Comparison of ENCODE assay signal across 16 cellular contexts in the genomic region with DNA sequence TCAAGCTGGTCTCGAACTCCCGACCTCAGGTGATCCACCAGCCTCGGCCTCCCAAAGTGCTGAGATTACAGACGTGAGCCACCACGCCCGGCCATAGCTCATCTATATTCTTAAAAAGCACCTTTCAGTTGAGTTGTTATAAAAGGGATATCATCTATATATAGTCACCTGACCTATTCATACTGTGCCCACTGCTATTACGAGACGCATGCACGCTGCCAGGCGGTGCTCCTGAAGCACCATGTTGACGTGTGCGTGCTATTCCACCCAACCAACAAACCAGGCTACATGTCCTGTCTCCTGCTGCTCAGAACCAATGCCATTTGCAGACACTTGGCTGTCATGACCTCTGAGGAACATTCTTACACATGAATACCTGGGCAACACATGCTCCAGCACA.
"Had no signal": no experiment of that assay in that cellular context is flagged by ENCODE, and none has a peak within 500 bp of the region (broad histone marks: within the 10 kb centered on the region; RNA-seq: fewer than 3 reads in every experiment).

No MANE protein-coding gene starts in this region.

- H3K4me3 Mint-ChIP-seq: activated CD8-positive, alpha-beta T cell treated with anti-CD3 and anti-CD28 coated beads for 36 hours; activated naive CD4-positive, alpha-beta T cell treated with anti-CD3 and anti-CD28 coated beads for 36 hours; central memory CD8-positive, alpha-beta T cell; dendritic cell treated with granulocyte-macrophage colony-stimulating factor and Interleukin-4, amounts not matched to agents 40 ng/mL and 50 ng/mL, for 4 days; naive thymus-derived CD4-positive, alpha-beta T cell; stimulated activated naive CD8-positive, alpha-beta T cell treated with anti-CD3 and anti-CD28 coated beads, Interleukin-15, amount 100 ng/mL, for 72 hours had no signal

- H3K27me3 Mint-ChIP-seq: activated CD8-positive, alpha-beta T cell treated with anti-CD3 and anti-CD28 coated beads for 36 hours; central memory CD8-positive, alpha-beta T cell; dendritic cell treated with granulocyte-macrophage colony-stimulating factor and Interleukin-4, amounts not matched to agents 40 ng/mL and 50 ng/mL, for 4 days; naive thymus-derived CD4-positive, alpha-beta T cell; stimulated activated naive CD8-positive, alpha-beta T cell treated with anti-CD3 and anti-CD28 coated beads, Interleukin-15, amount 100 ng/mL, for 72 hours had no signal

- H3K36me3 Mint-ChIP-seq: naive thymus-derived CD4-positive, alpha-beta T cell had no signal

- H3K27ac Mint-ChIP-seq: activated CD8-positive, alpha-beta T cell treated with anti-CD3 and anti-CD28 coated beads for 36 hours; activated naive CD4-positive, alpha-beta T cell treated with anti-CD3 and anti-CD28 coated beads for 36 hours; dendritic cell treated with granulocyte-macrophage colony-stimulating factor and Interleukin-4, amounts not matched to agents 40 ng/mL and 50 ng/mL, for 4 days; naive thymus-derived CD4-positive, alpha-beta T cell; stimulated activated naive CD8-positive, alpha-beta T cell treated with anti-CD3 and anti-CD28 coated beads, Interleukin-15, amount 100 ng/mL, for 72 hours had no signal

- H3K27ac ChIP-seq: WERI-Rb-1 had no signal

- H3K36me3 ChIP-seq: thyroid gland, WERI-Rb-1 had no signal

- H3K9me3 ChIP-seq: SK-N-SH, thyroid gland had no signal

- H3K4me3 ChIP-seq: lung, thyroid gland had no signal

- H3K27me3 ChIP-seq: thyroid gland had no signal

- H3K4me1 Mint-ChIP-seq: central memory CD8-positive, alpha-beta T cell had no signal

- H3K9me3 Mint-ChIP-seq: activated CD8-positive, alpha-beta T cell treated with anti-CD3 and anti-CD28 coated beads for 36 hours; activated naive CD4-positive, alpha-beta T cell treated with anti-CD3 and anti-CD28 coated beads for 36 hours; central memory CD8-positive, alpha-beta T cell; dendritic cell treated with granulocyte-macrophage colony-stimulating factor and Interleukin-4, amounts not matched to agents 40 ng/mL and 50 ng/mL, for 4 days; stimulated activated naive CD8-positive, alpha-beta T cell treated with anti-CD3 and anti-CD28 coated beads, Interleukin-15, amount 100 ng/mL, for 72 hours had no signal

- DNase-seq: activated CD4-positive, alpha-beta T cell treated with anti-CD3 and anti-CD28 coated beads for 4 hours; activated CD8-positive, alpha-beta memory T cell treated with anti-CD3 and anti-CD28 coated beads, Interleukin-2, amount 50 U/mL, for 48 hours; activated CD8-positive, alpha-beta T cell treated with anti-CD3 and anti-CD28 coated beads for 36 hours; activated naive CD4-positive, alpha-beta T cell treated with anti-CD3 and anti-CD28 coated beads for 36 hours; erythroblast; naive thymus-derived CD4-positive, alpha-beta T cell; nucleus accumbens; SK-N-SH; stimulated activated CD4-positive, alpha-beta T cell treated with anti-CD3 and anti-CD28 coated beads, Interleukin-4, amount 100 ng/mL, for 1 hour; stimulated activated naive CD8-positive, alpha-beta T cell treated with anti-CD3 and anti-CD28 coated beads, Interleukin-15, amount 100 ng/mL, for 72 hours; T-helper 1 cell; thyroid gland; WERI-Rb-1 had no signal
